Comparison of ENCODE assay signal across 8 cellular contexts in genomic region chr2:28406276-28407096, GRCh38. TPM values are rescaled to one million over a fixed set of nuclear protein-coding genes. Genes with fewer than 3 reads are reported as not detected.
DNase-seq lines count a peak whose midpoint lies in the region; ATAC-seq and TF ChIP-seq lines count a peak whose summit lies in the region.

No MANE protein-coding gene starts in this region.

- H3K9ac ChIP-seq in skeletal muscle tissue (ENCODE audit: low read depth in 1 of 3, low read length in 3 of 3) (peak overlapping the region in 1 of 3 donors; percentile 40), neural progenitor cell (no peak overlapping the region)

- intact Hi-C loops in activated CD4-positive, alpha-beta memory T cell treated with anti-CD3 and anti-CD28 coated beads for 36 hours (cut with micrococcal nuclease): no loop called here

- peaks cover 80 to 81% (median 80%) of the 10 kb centered on the region in 3 donors for H3K36me3 ChIP-seq in skeletal muscle tissue (ENCODE audit: control insufficient read depth in 3 of 3, insufficient read depth in 3 of 3, low read length in 3 of 3)
- H3K36me3 ChIP-seq in neural progenitor cell: no peaks in the 10 kb centered on the region

- H3K27ac Mint-ChIP-seq in activated CD4-positive, alpha-beta memory T cell treated with anti-CD3 and anti-CD28 coated beads for 36 hours: peak overlapping the region; percentile 95
- no peak overlapping the region for H3K27ac Mint-ChIP-seq in neural progenitor cell

- peaks cover 33 to 53% (median 38%) of the 10 kb centered on the region in 3 donors for H3K4me1 ChIP-seq in skeletal muscle tissue (ENCODE audit: control insufficient read depth in 3 of 3, insufficient read depth in 3 of 3, low read length in 3 of 3)
- no peaks in the 10 kb centered on the region for H3K4me1 ChIP-seq in neural progenitor cell

- POLR2A ChIA-PET in activated CD4-positive, alpha-beta memory T cell treated with anti-CD3 and anti-CD28 coated beads for 36 hours (lab: Charles Lee): no interaction called here

- H2AFZ ChIP-seq in neural progenitor cell (replicated peaks): no peak overlapping the region

- peaks cover 92% of the 10 kb centered on the region for H3K4me1 Mint-ChIP-seq in activated CD4-positive, alpha-beta memory T cell treated with anti-CD3 and anti-CD28 coated beads for 36 hours (ENCODE audit: low read depth)
- H3K4me1 Mint-ChIP-seq in neural progenitor cell: peaks cover 11% of the 10 kb centered on the region

- H3K27me3 ChIP-seq in skeletal muscle tissue (ENCODE audit: control insufficient read depth in 3 of 3, insufficient read depth in 3 of 3, low read length in 3 of 3): no peaks in the 10 kb centered on the region
- H3K27me3 ChIP-seq in neural progenitor cell: no peaks in the 10 kb centered on the region

- H3F3A ChIP-seq in neural progenitor cell (ENCODE audit: low read depth): no peaks in the 10 kb centered on the region

- peak overlapping the region; percentile 57 for H3K27ac ChIP-seq in skeletal muscle tissue (ENCODE audit: low read depth, low read length)
- H3K27ac ChIP-seq in neural progenitor cell: no peak overlapping the region

- DNase-seq in ELF-1 (ENCODE audit: low read depth, low spot score) (peak; percentile 43), epithelial cell of esophagus (ENCODE audit: low read depth) (peak; percentile 97), NCI-H82 treated with DMSO at 0.1 percent for 48 hours (lab: John Stamatoyannopoulos, UW; ENCODE audit: unreplicated experiment) (no peak), neural progenitor cell (ENCODE audit: low spot score) (no peak), NCI-H1092 treated with DMSO at 0.1 percent for 48 hours (lab: John Stamatoyannopoulos, UW) (no peak)
- DNase-seq in activated CD4-positive, alpha-beta memory T cell treated with anti-CD3 and anti-CD28 coated beads for 36 hours: peak; percentile 82

- H3K4me3 ChIP-seq in epithelial cell of esophagus (ENCODE audit: low read length) (no peak overlapping the region), skeletal muscle tissue (ENCODE audit: low read length in 3 of 3) (no peak overlapping the region), neural progenitor cell (no peak overlapping the region)

- no peak for ATAC-seq in HG02938 (IDR thresholded peaks at IDR 0.05; ENCODE audit: unreplicated experiment)

- no peak for TF ChIP-seq CTCF in epithelial cell of esophagus (IDR thresholded peaks at IDR 0.05; ENCODE audit: insufficient read depth, low read depth, low read length, missing control alignments)
- TF ChIP-seq CTCF in neural progenitor cell (IDR thresholded peaks at IDR 0.05): no peak

- H3K27me3 Mint-ChIP-seq in activated CD4-positive, alpha-beta memory T cell treated with anti-CD3 and anti-CD28 coated beads for 36 hours: no peaks in the 10 kb centered on the region
- peaks cover 2% of the 10 kb centered on the region for H3K27me3 Mint-ChIP-seq in neural progenitor cell (ENCODE audit: insufficient read depth, low read depth)

- CTCF ChIA-PET in activated CD4-positive, alpha-beta memory T cell treated with anti-CD3 and anti-CD28 coated beads for 36 hours (lab: Charles Lee): interaction anchor here (0.6 to 1.3 kb wide), 2 partner anchors 10 to 15 kb away, joined by 3 read pairs; no protein-coding TSS in a partner anchor

- H3K36me3 Mint-ChIP-seq in activated CD4-positive, alpha-beta memory T cell treated with anti-CD3 and anti-CD28 coated beads for 36 hours: peaks cover 90% of the 10 kb centered on the region
- peaks cover 4% of the 10 kb centered on the region for H3K36me3 Mint-ChIP-seq in neural progenitor cell

- H3K79me2 ChIP-seq in neural progenitor cell (ENCODE audit: low read depth): no peaks in the 10 kb centered on the region

- no peaks in the 10 kb centered on the region for H3K9me3 Mint-ChIP-seq in activated CD4-positive, alpha-beta memory T cell treated with anti-CD3 and anti-CD28 coated beads for 36 hours
- H3K9me3 Mint-ChIP-seq in neural progenitor cell: no peaks in the 10 kb centered on the region

- peak overlapping the region; percentile 32 for H3K4me3 Mint-ChIP-seq in activated CD4-positive, alpha-beta memory T cell treated with anti-CD3 and anti-CD28 coated beads for 36 hours
- no peak overlapping the region for H3K4me3 Mint-ChIP-seq in neural progenitor cell

- no peaks in the 10 kb centered on the region for H3K9me3 ChIP-seq in skeletal muscle tissue (ENCODE audit: control insufficient read depth in 3 of 3, low read length in 3 of 3)
- H3K9me3 ChIP-seq in neural progenitor cell (ENCODE audit: low read depth): no peaks in the 10 kb centered on the region

- H4K20me1 ChIP-seq in neural progenitor cell (ENCODE audit: low read depth): no peaks in the 10 kb centered on the region

- H3K4me2 ChIP-seq in neural progenitor cell: no peak overlapping the region

RNA-seq across cellular contexts. Expression of gene FOSL2, which starts 13.8 kb away (rescaled TPM):
- total RNA-seq in activated CD4-positive, alpha-beta memory T cell treated with anti-CD3 and anti-CD28 coated beads for 36 hours: 100 to 1,000 TPM; 172 to 182 TPM
- 10.4 TPM for total RNA-seq in skeletal muscle tissue
- 1.3 and 3.7 TPM in 2 replicates for total RNA-seq in neural progenitor cell (ENCODE audit: low replicate concordance)

Comparison
In these comparisons a context has a peak if more than half of its experiments do, and no peak if none do; other contexts are left out.
1. DNase-seq: peak in ELF-1 (single experiment), activated CD4-positive, alpha-beta memory T cell treated with anti-CD3 and anti-CD28 coated beads for 36 hours (single experiment) and epithelial cell of esophagus (single experiment); none in NCI-H82 treated with DMSO at 0.1 percent for 48 hours (single experiment), neural progenitor cell (single experiment) and NCI-H1092 treated with DMSO at 0.1 percent for 48 hours (single experiment).
2. RNA of gene FOSL2, which starts 13.8 kb away (total RNA-seq): 172 to 182 TPM in activated CD4-positive, alpha-beta memory T cell treated with anti-CD3 and anti-CD28 coated beads for 36 hours; 10.4 TPM in skeletal muscle tissue (single experiment) and 1.3 to 3.7 TPM in neural progenitor cell; every median in the first group is over 10 times any median in the second.